ENCODE assay signal across 23 cellular contexts in the genomic region with DNA sequence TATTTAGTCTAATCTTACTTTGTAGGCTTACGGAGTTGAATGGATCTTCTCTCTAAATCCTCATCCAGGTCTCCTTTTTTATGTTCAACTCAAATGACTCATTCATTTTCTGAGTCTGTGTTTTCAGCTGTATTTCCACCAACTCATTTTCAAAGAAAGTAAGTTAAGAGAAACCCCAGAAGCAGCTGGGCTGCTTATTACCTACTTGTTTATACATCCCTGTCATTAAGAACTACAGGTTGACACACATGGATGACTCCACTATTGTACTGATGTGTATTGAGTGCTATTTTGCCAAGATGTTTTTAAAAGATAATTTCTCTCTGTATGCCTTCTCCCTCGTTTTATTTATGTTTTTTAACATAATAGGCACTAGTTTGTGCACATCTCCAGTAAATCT. TPM values are rescaled to one million over a fixed set of nuclear protein-coding genes. Genes with fewer than 3 reads are reported as not detected.
DNase-seq lines count a peak whose midpoint lies in the region; ATAC-seq, FAIRE-seq and TF ChIP-seq lines count a peak whose summit lies in the region.
"Had no signal": no experiment of that assay in that cellular context is flagged by ENCODE, and none has a peak within 500 bp of the region (broad histone marks: within the 10 kb centered on the region; RNA-seq: fewer than 3 reads in every experiment).

No MANE protein-coding gene starts in this region.

- intact Hi-C loops in GM12878 (cut with micrococcal nuclease; ENCODE audit: unreplicated experiment), result no loop called here

- H3F3A ChIP-seq in SK-N-SH (replicated peaks; ENCODE audit: insufficient read depth), result peaks cover 3% of the 10 kb centered on the region

- no peaks in the 10 kb centered on the region for H3K4me1 ChIP-seq in GM12878 (ENCODE audit: control insufficient read depth, insufficient read depth, low read length)
- H3K4me1 ChIP-seq in SK-N-SH (ENCODE audit: control insufficient read depth in 1 of 2, insufficient read depth in 2 of 2, low read depth in 1 of 2, low read length in 1 of 2), result peaks cover 4% of the 10 kb centered on the region in 2 experiments; a peak in 3 of 4 replicates
- H3K4me1 ChIP-seq: sigmoid colon had no signal

- SMC1A ChIA-PET in GM12878 (lab: Charles Lee; ENCODE audit: uncharacterized antibody, unreplicated experiment), result interaction anchor here (0.5 to 6.6 kb wide), 16 partner anchors 9 to 662 kb away, joined by 3 to 103 read pairs (median 4); no protein-coding TSS in a partner anchor

- H3K36me3 ChIP-seq in GM12878 (ENCODE audit: control insufficient read depth in 2 of 2, insufficient read depth in 2 of 2, low read length in 1 of 2) (no peaks in the 10 kb centered on the region), SK-N-SH (replicated peaks in 1 of 2; ENCODE audit: control insufficient read depth in 1 of 2, insufficient read depth in 2 of 2, low read length in 1 of 2) (no peaks in the 10 kb centered on the region)
- H3K36me3 ChIP-seq: MG63, ovary, sigmoid colon had no signal

- H3K79me2 ChIP-seq in GM12878 (ENCODE audit: control insufficient read depth, insufficient read depth, low read length) (no peaks in the 10 kb centered on the region), SK-N-SH (ENCODE audit: insufficient read depth) (0 out of 2 replicates have a peak, but pooled peaks cover 3% of the 10 kb centered on the region)

- H3K9me3 ChIP-seq in GM12878 (replicated peaks; ENCODE audit: control insufficient read depth, insufficient read depth, low read length) (no peaks in the 10 kb centered on the region; the same call in 1 of the 3 replicates), SK-N-SH (no peaks in the 10 kb centered on the region)
- H3K9me3 ChIP-seq: MG63, ovary, sigmoid colon had no signal

- H3K9me2 ChIP-seq in SK-N-SH, result no peaks in the 10 kb centered on the region

- ATAC-seq in GM18868 (IDR thresholded peaks at IDR 0.05; ENCODE audit: unreplicated experiment), result peak; percentile 64
- ATAC-seq in HG03432 (IDR thresholded peaks at IDR 0.05; ENCODE audit: unreplicated experiment), result peak; percentile 54
- peak; percentile 67 for ATAC-seq in GM12878
- ATAC-seq in GM21737 (IDR thresholded peaks at IDR 0.05; ENCODE audit: unreplicated experiment), result no peak
- no peak for ATAC-seq in GM21619 (IDR thresholded peaks at IDR 0.05; ENCODE audit: unreplicated experiment)
- ATAC-seq: activated naive CD8-positive, alpha-beta T cell treated with anti-CD3 and anti-CD28 coated beads, Interleukin-2, amount 50 U/mL, for 24 hours; Right ventricle myocardium inferior; stimulated activated naive B cell treated with anti-CD40 and anti-IgM and Interleukin-4, amounts not matched to agents 10 μg/mL and 1 μg/mL and 100 μg/mL, for 72 hours had no signal

- CTCF ChIA-PET in GM12878 (lab: Yijun Ruan, JAX), result interaction anchor here (0.7 to 3.8 kb wide), 6 partner anchors 9 to 148 kb away, joined by 3 to 21 read pairs (median 5); no protein-coding TSS in a partner anchor
- CTCF ChIA-PET in SK-N-SH (lab: Yijun Ruan, JAX), result interaction anchor here (0.8 to 2.9 kb wide), 6 partner anchors 9 to 204 kb away, joined by 3 to 14 read pairs (median 4); no protein-coding TSS in a partner anchor

- H3K27ac ChIP-seq in GM12878 (ENCODE audit: control insufficient read depth, insufficient read depth), result no peak overlapping the region
- peak overlapping the region in 1 of 2 experiments; percentile 3; a peak in 1 of 4 replicates for H3K27ac ChIP-seq in SK-N-SH (ENCODE audit: low read depth in 2 of 2, low read length in 1 of 2)
- H3K27ac ChIP-seq: ovary, sigmoid colon had no signal

- 20% methylated on average over 2 of the region's 2 CpGs for WGBS in GM12878 (ENCODE audit: insufficient coverage, insufficient replicate concordance, low lambda C conversion rate, missing lambda C conversion rate)
- 61% methylated on average over 2 of the region's 2 CpGs for WGBS in SK-N-SH (ENCODE audit: low lambda C conversion rate)

- H3K9ac ChIP-seq in GM12878 (ENCODE audit: control insufficient read depth, insufficient read depth, low read length) (no peak overlapping the region), SK-N-SH (no peak overlapping the region)

- H3K4me2 ChIP-seq in GM12878 (ENCODE audit: control insufficient read depth, insufficient read depth) (no peak overlapping the region), SK-N-SH (no peak overlapping the region)

- POLR2A ChIA-PET in GM12878 (lab: Charles Lee) (interaction anchor here (0.8 to 1.1 kb wide), 7 partner anchors 14 to 141 kb away, joined by 3 to 5 read pairs (median 4); no protein-coding TSS in a partner anchor), SK-N-SH (lab: Yijun Ruan, JAX) (interaction anchor here (1.1 kb wide), 1 partner anchor 12 kb away, joined by 3 read pairs; no protein-coding TSS in a partner anchor)

- H4K20me1 ChIP-seq in GM12878 (ENCODE audit: control insufficient read depth, insufficient read depth) (no peaks in the 10 kb centered on the region), SK-N-SH (ENCODE audit: insufficient read depth) (no peaks in the 10 kb centered on the region)

- TF ChIP-seq EP300 in GM12878 (IDR thresholded peaks at IDR 0.05; ENCODE audit: borderline replicate concordance in 1 of 2, control insufficient read depth in 1 of 2, low read depth in 2 of 2, low read length in 2 of 2), result no peak
- no peak for TF ChIP-seq EP300 in SK-N-SH (IDR thresholded peaks at IDR 0.05; ENCODE audit: borderline replicate concordance in 1 of 2, low read depth in 1 of 2, low read length in 1 of 2)

- no peak for TF ChIP-seq CTCF in GM12878 (IDR thresholded peaks at IDR 0.05 in 2 of 3, conservative IDR thresholded peaks at IDR 0.05 in 1 of 3; ENCODE audit: control insufficient read depth in 2 of 3, extremely low read depth in 1 of 3, insufficient read depth in 1 of 3, low read depth in 3 of 3, low read length in 3 of 3)
- no peak for TF ChIP-seq CTCF in SK-N-SH (IDR thresholded peaks at IDR 0.05)

- no TSS peak for BruUV-seq in GM12878 (replicated peaks; lab: Mats Ljungman, UMichigan)

- H3K27me3 ChIP-seq in GM12878 (replicated peaks in 1 of 2; ENCODE audit: control insufficient read depth in 2 of 2, insufficient read depth in 2 of 2, low read length in 1 of 2) (no peaks in the 10 kb centered on the region), SK-N-SH (ENCODE audit: insufficient read depth) (no peaks in the 10 kb centered on the region)
- H3K27me3 ChIP-seq: MG63, ovary, sigmoid colon had no signal

- TF ChIP-seq POLR2A in GM12878 (IDR thresholded peaks at IDR 0.05; ENCODE audit: low read depth, low read length), result no peak

- RAD21 ChIA-PET in GM12878 (lab: Charles Lee; ENCODE audit: unreplicated experiment), result interaction anchor here (1.1 to 3.5 kb wide), 9 partner anchors 10 to 148 kb away, joined by 3 to 11 read pairs (median 6); no protein-coding TSS in a partner anchor

- H2AFZ ChIP-seq in GM12878 (ENCODE audit: control insufficient read depth, low read depth, low read length), result no peak overlapping the region
- H2AFZ ChIP-seq in SK-N-SH (ENCODE audit: low read depth), result no peak overlapping the region

- in situ Hi-C loops in GM12878 (cut with MboI), result no loop called here

- TF ChIP-seq RAD21 in GM12878 (IDR thresholded peaks at IDR 0.05; ENCODE audit: insufficient read depth, low read depth, low read length), result no peak
- no peak for TF ChIP-seq RAD21 in SK-N-SH (IDR thresholded peaks at IDR 0.05; ENCODE audit: low read length)

- peak; percentile 23 to 76 for DNase-seq in NCI-H2081 (lab: John Stamatoyannopoulos, UW)
- no peak for DNase-seq in GM12878 (ENCODE audit: low read depth, low spot score)
- no peak for DNase-seq in SK-N-SH
- no peak for DNase-seq in GOT3 (lab: John Stamatoyannopoulos, UW)
- DNase-seq: activated CD4-positive, alpha-beta T cell treated with anti-CD3 and anti-CD28 coated beads for 48 hours; activated naive CD8-positive, alpha-beta T cell treated with anti-CD3 and anti-CD28 coated beads, Interleukin-2, amount 50 U/mL, for 24 hours; CD4-positive, alpha-beta T cell; DND-41; mammary epithelial cell; MG63; NCI-H226; ovary; sigmoid colon; stimulated activated naive B cell treated with anti-CD40 and anti-IgM and Interleukin-4, amounts not matched to agents 10 μg/mL and 1 μg/mL and 100 μg/mL, for 72 hours; SW 1271 had no signal

- FAIRE-seq in GM12878 (lab: Jason Lieb, UNC), result no peak
- FAIRE-seq: bronchial epithelial cell, H1 had no signal

- H3K4me3 ChIP-seq in GM12878 (no peak overlapping the region), SK-N-SH (ENCODE audit: low read depth in 2 of 2, low read length in 1 of 2) (no peak overlapping the region)
- H3K4me3 ChIP-seq: MG63, ovary, sigmoid colon had no signal

TF ChIP-seq in GM12878, 131 proteins besides CTCF, POLR2A, EP300 and RAD21:
- TF ChIP-seq NR2F1 (conservative IDR thresholded peaks at IDR 0.05) (no peak), MTA2 (IDR thresholded peaks at IDR 0.05; ENCODE audit: low read depth) (peak; percentile 32; the same call in 1 of the 2 replicates)
TF ChIP-seq in GM12878: peak in this region for 1.

TF ChIP-seq in SK-N-SH, 30 proteins besides CTCF, POLR2A, EP300 and RAD21 (continues in another document):
- TF ChIP-seq RCOR1 (IDR thresholded peaks at IDR 0.05; ENCODE audit: low read length), result no peak
- TF ChIP-seq RXRA (IDR thresholded peaks at IDR 0.05; ENCODE audit: borderline replicate concordance, low read depth), result no peak
- no peak for TF ChIP-seq ELF1 (IDR thresholded peaks at IDR 0.05)
- no peak for TF ChIP-seq NRF1 (IDR thresholded peaks at IDR 0.05; ENCODE audit: low read depth, low read length)
- TF ChIP-seq RFX5 (IDR thresholded peaks at IDR 0.05; ENCODE audit: low read length), result no peak

RNA-seq across cellular contexts. Expression of gene DGKI, which starts 42.0 kb away (rescaled TPM):
- 101 and 104 TPM in 2 replicates for total RNA-seq in GM12878 (2013; cell fraction: nucleolus; rRNA removed)
- total RNA-seq in GM12878 (2014; rRNA removed) (23.3 and 29.9 TPM in 2 replicates), GM12878 (2014; rRNA removed; fragmentation: Illumina TruSeq; extraction: Trizol) (26.8 and 29.9 TPM in 2 replicates), GM12878 (2021) (15.9 and 17.7 TPM in 2 replicates)
- polyA plus RNA-seq in GM12878 (2011; ENCODE audit: low read depth), result 0.38 TPM
- polyA plus RNA-seq in GM12878 (2011; rRNA removed) (33.0 and 39.3 TPM in 2 replicates), GM12878 (2014; fragmentation: Illumina TruSeq; extraction: Trizol) (20.9 and 25.8 TPM in 2 replicates), GM12878 (2014; fragmentation: Nextera tagmentation; extraction: Ambion mirVana) (10 to 100 TPM; 28.3 to 37.1 TPM), GM12878 (2014; rRNA removed) (19.8 and 20.4 TPM in 2 replicates), GM12878 (2016; fragmentation: Nextera tagmentation; extraction: Ambion mirVana) (10 to 100 TPM; 10.4 TPM), SK-N-SH (2012; rRNA removed) (1.3 and 1.4 TPM in 2 replicates)
- polyA plus RNA-seq in GM12878 (2011; cell fraction: cytosol; rRNA removed), result 10.4 and 13.1 TPM in 2 replicates
- polyA plus RNA-seq in GM12878 (2011; cell fraction: nucleus; rRNA removed), result 30.1 and 37.0 TPM in 2 replicates
- polyA plus RNA-seq in GM12878 (2012), result 1.1 and 2.5 TPM in 2 replicates
- polyA minus RNA-seq in GM12878 (2011; rRNA and poly(A)+ RNA removed), result 50.7 and 57.1 TPM in 2 replicates
- polyA minus RNA-seq in GM12878 (2011; cell fraction: cytosol; rRNA and poly(A)+ RNA removed), result 9.2 and 11.4 TPM in 2 replicates
- 76.5 and 96.6 TPM in 2 replicates for polyA minus RNA-seq in GM12878 (2011; cell fraction: nucleus; rRNA and poly(A)+ RNA removed)
- 0.80 and 0.97 TPM in 2 replicates for polyA plus RNA-seq in SK-N-SH (2012; cell fraction: cytosol; rRNA removed)
- 2.6 and 4.5 TPM in 2 replicates for polyA plus RNA-seq in SK-N-SH (2012; cell fraction: nucleus; rRNA removed)
- total RNA-seq: CD4-positive, alpha-beta T cell had no signal
- polyA plus RNA-seq: IgD-negative memory B cell had no signal

Comparison
In these comparisons a context has a peak if more than half of its experiments do, and no peak if none do; other contexts are left out.
1. ATAC-seq: peak in GM18868 (single experiment), HG03432 (single experiment) and GM12878 (single experiment); none in GM21737 (single experiment) and GM21619 (single experiment).
2. DNase-seq: peak in NCI-H2081 (2 of 2); none in GM12878 (single experiment), SK-N-SH (single experiment) and GOT3 (single experiment).